In genomic region chr11:111531156-111531555, GRCh38 we compare ENCODE assay signal across 16 cellular contexts. TPM values are rescaled to one million over a fixed set of nuclear protein-coding genes. Genes with fewer than 3 reads are reported as not detected.
A peak's percentile ranks its signal among the peaks of the same experiment; 100 is the strongest.
DNase-seq lines count a peak whose midpoint lies in the region; ATAC-seq, FAIRE-seq and TF ChIP-seq lines count a peak whose summit lies in the region.
"Had no signal": no experiment of that assay in that cellular context is flagged by ENCODE, and none has a peak within 500 bp of the region (broad histone marks: within the 10 kb centered on the region; RNA-seq: fewer than 3 reads in every experiment).

No MANE protein-coding gene starts in this region.

- peak; percentile 60 for FAIRE-seq in D721Med (lab: Jason Lieb, UNC)

- peaks cover 24% of the 10 kb centered on the region for H3F3A ChIP-seq in MM.1S (ENCODE audit: insufficient read depth, low read length)

- H3K4me3 ChIP-seq in MM.1S (ENCODE audit: low read length) (peak overlapping the region; percentile 7; the same call in 1 of the 2 replicates), astrocyte of the spinal cord (ENCODE audit: low read depth, low read length) (no peak overlapping the region)
- H3K4me3 ChIP-seq: BLaER1 had no signal

- peak overlapping the region; percentile 39; the same call in 1 of the 2 replicates for H3K9ac ChIP-seq in MM.1S (ENCODE audit: low read length)
- H3K9ac ChIP-seq: BLaER1 had no signal

- DNase-seq in D721Med (ENCODE audit: insufficient read length, low spot score) (no peak), MM.1S (no peak), astrocyte of the spinal cord (ENCODE audit: low read depth, low spot score) (peak; percentile 33), medulla oblongata (ENCODE audit: extremely low spot score) (peak; percentile 61), H4 (ENCODE audit: low spot score) (no peak), A172 (ENCODE audit: low spot score) (no peak)
- DNase-seq: GF-D8; glutamatergic neuron; NCI-H1436 treated with DMSO at 0.1 percent for 48 hours; NCI-H524 treated with DMSO at 0.1 percent for 48 hours; stimulated activated naive CD4-positive, alpha-beta T cell had no signal

- H2AFZ ChIP-seq in MM.1S (ENCODE audit: low read length) = peak overlapping the region; percentile 12; the same call in 1 of the 2 replicates

- H3K27me3 ChIP-seq in MM.1S (replicated peaks; ENCODE audit: insufficient read depth, low read length) = no peaks in the 10 kb centered on the region
- H3K27me3 ChIP-seq: BLaER1 had no signal

- H3K9me3 ChIP-seq in MM.1S (replicated peaks; ENCODE audit: insufficient read depth, low read length) = no peaks in the 10 kb centered on the region
- H3K9me3 ChIP-seq: BLaER1 had no signal

- in situ Hi-C loops in astrocyte of the spinal cord (cut with HindIII; ENCODE audit: low sequenced_read_pairs) = no loop called here

- no peak for ATAC-seq in GM19397 (IDR thresholded peaks at IDR 0.05; ENCODE audit: unreplicated experiment)
- no peak for ATAC-seq in HG02623 (IDR thresholded peaks at IDR 0.05; ENCODE audit: unreplicated experiment)

- no peaks in the 10 kb centered on the region for H3K36me3 ChIP-seq in MM.1S (replicated peaks; ENCODE audit: insufficient read depth, low read length)
- H3K36me3 ChIP-seq: BLaER1 had no signal

- no peaks in the 10 kb centered on the region for H4K20me1 ChIP-seq in MM.1S (ENCODE audit: insufficient read depth, low read length)
- H4K20me1 ChIP-seq: BLaER1 had no signal

- peak overlapping the region; percentile 88; the same call in 1 of the 2 replicates for H3K27ac ChIP-seq in MM.1S (ENCODE audit: low read length)
- H3K27ac ChIP-seq: BLaER1 had no signal

- peaks cover 32% of the 10 kb centered on the region for H3K4me1 ChIP-seq in MM.1S (ENCODE audit: low read length)
- H3K4me1 ChIP-seq: BLaER1 had no signal

- H3K4me2 ChIP-seq in MM.1S (ENCODE audit: low read depth, low read length) = peak overlapping the region; percentile 55
- H3K4me2 ChIP-seq: BLaER1 had no signal

- no peaks in the 10 kb centered on the region for H3K9me2 ChIP-seq in MM.1S (replicated peaks; ENCODE audit: insufficient read depth, low read length)

- TF ChIP-seq CTCF in D721Med (IDR thresholded peaks at IDR 0.05; ENCODE audit: insufficient read depth, missing control alignments) (no peak), MM.1S (IDR thresholded peaks at IDR 0.05; ENCODE audit: low read length) (no peak), astrocyte of the spinal cord (IDR thresholded peaks at IDR 0.05; ENCODE audit: low read depth, low read length) (no peak)

- H3K79me2 ChIP-seq in MM.1S (ENCODE audit: low read length) = no peaks in the 10 kb centered on the region

RNA-seq across cellular contexts. Expression of gene LAYN, which starts 9.4 kb away (rescaled TPM):
- 28.8 and 34.3 TPM in 2 replicates for total RNA-seq in H4 (2014; rRNA removed; shearing (Covaris generic))
- 150 and 160 TPM in 2 replicates for total RNA-seq in A172 (2014; rRNA removed; shearing (Covaris generic))

RNA-seq across cellular contexts. Expression of gene HOATZ, which starts 16.6 kb away (rescaled TPM):
- total RNA-seq in H4 (2014; rRNA removed; shearing (Covaris generic)) = not detected in 2 replicates
- total RNA-seq in A172 (2014; rRNA removed; shearing (Covaris generic)) = not detected in 2 replicates
- total RNA-seq: kidney epithelial cell; naive thymus-derived CD4-positive, alpha-beta T cell had no signal

RNA-seq across cellular contexts. Expression of gene BTG4, which starts 19.0 kb away (rescaled TPM):
- 0.15 TPM in 1 of 2 replicates, not detected in the other for total RNA-seq in H4 (2014; rRNA removed; shearing (Covaris generic))
- 0.12 and 0.50 TPM in 2 replicates for total RNA-seq in A172 (2014; rRNA removed; shearing (Covaris generic))
- total RNA-seq: naive thymus-derived CD4-positive, alpha-beta T cell had no signal

Comparison
In these comparisons a context has a peak if more than half of its experiments do, and no peak if none do; other contexts are left out.
1. DNase-seq: peak in astrocyte of the spinal cord (single experiment) and medulla oblongata (single experiment); none in D721Med (single experiment), MM.1S (single experiment), H4 (single experiment) and A172 (single experiment).